Comparison of ENCODE assay signal across 27 cellular contexts in the genomic region with DNA sequence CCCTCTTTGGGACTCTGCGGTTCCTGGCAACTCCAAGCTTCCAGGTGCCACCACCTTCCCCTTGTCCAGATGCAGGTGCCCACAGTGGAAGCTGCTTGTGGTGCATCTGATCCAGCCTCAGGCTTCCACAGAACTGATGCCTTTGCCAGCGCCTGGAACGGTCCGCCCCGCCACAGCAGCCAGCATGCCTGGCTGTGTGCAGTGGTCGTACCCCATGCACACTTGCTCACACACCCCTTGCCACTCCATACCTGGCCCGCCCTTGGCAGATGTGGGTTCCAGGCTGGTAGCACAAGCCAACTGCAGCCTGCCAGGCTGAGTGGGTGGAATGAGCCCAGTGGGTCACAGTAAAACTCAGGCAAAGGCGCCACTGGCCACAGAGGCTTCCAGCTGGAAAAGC.
"Had no signal": no experiment of that assay in that cellular context is flagged by ENCODE, and none has a peak within 500 bp of the region (broad histone marks: within the 10 kb centered on the region; RNA-seq: fewer than 3 reads in every experiment).

No MANE protein-coding gene starts in this region.

- H3K4me3 ChIP-seq: neural progenitor cell, ovary, prostate gland, right atrium auricular region, right lobe of liver, sigmoid colon, stomach, thoracic aorta, thyroid gland, tibial nerve, upper lobe of right lung, uterus had no signal

- H3K27me3 Mint-ChIP-seq: naive thymus-derived CD4-positive, alpha-beta T cell; stimulated activated naive B cell treated with anti-CD40 and anti-IgM and Interleukin-4, amounts not matched to agents 10 μg/mL and 1 μg/mL and 100 μg/mL, for 72 hours; stimulated activated naive CD8-positive, alpha-beta T cell treated with anti-CD3 and anti-CD28 coated beads, Interleukin-15, Interleukin-2, amounts not matched to agents 100 ng/mL and 50 ng/mL, for 24 hours had no signal

- H3K4me3 Mint-ChIP-seq: naive thymus-derived CD4-positive, alpha-beta T cell; natural killer cell; nephron; neural progenitor cell; stimulated activated effector memory CD8-positive, alpha-beta T cell treated with anti-CD3 and anti-CD28 coated beads, Interleukin-12 subunit alpha, Interleukin-12 subunit beta, amount 100 ng/mL, for 72 hours; stimulated activated naive B cell treated with anti-CD40 and anti-IgM and Interleukin-4, amounts not matched to agents 10 μg/mL and 1 μg/mL and 100 μg/mL, for 72 hours; stimulated activated naive CD8-positive, alpha-beta T cell treated with anti-CD3 and anti-CD28 coated beads, Interleukin-15, Interleukin-2, amounts not matched to agents 100 ng/mL and 50 ng/mL, for 24 hours had no signal

- H3K27me3 ChIP-seq: neural progenitor cell, ovary, right atrium auricular region, right lobe of liver, sigmoid colon, thyroid gland, tibial nerve, upper lobe of right lung had no signal

- H3K36me3 Mint-ChIP-seq: naive thymus-derived CD4-positive, alpha-beta T cell; natural killer cell; neural progenitor cell; stimulated activated effector memory CD8-positive, alpha-beta T cell treated with anti-CD3 and anti-CD28 coated beads, Interleukin-12 subunit alpha, Interleukin-12 subunit beta, amount 100 ng/mL, for 72 hours; stimulated activated naive B cell treated with anti-CD40 and anti-IgM and Interleukin-4, amounts not matched to agents 10 μg/mL and 1 μg/mL and 100 μg/mL, for 72 hours had no signal

- H3K9me3 ChIP-seq: ovary, prostate gland, right atrium auricular region, right lobe of liver, sigmoid colon, thoracic aorta, thyroid gland, tibial nerve, upper lobe of right lung, uterus had no signal

- H3K27ac Mint-ChIP-seq: naive thymus-derived CD4-positive, alpha-beta T cell; natural killer cell; nephron; neural progenitor cell; stimulated activated effector memory CD8-positive, alpha-beta T cell treated with anti-CD3 and anti-CD28 coated beads, Interleukin-12 subunit alpha, Interleukin-12 subunit beta, amount 100 ng/mL, for 72 hours; stimulated activated naive B cell treated with anti-CD40 and anti-IgM and Interleukin-4, amounts not matched to agents 10 μg/mL and 1 μg/mL and 100 μg/mL, for 72 hours; stimulated activated naive CD8-positive, alpha-beta T cell treated with anti-CD3 and anti-CD28 coated beads, Interleukin-15, Interleukin-2, amounts not matched to agents 100 ng/mL and 50 ng/mL, for 24 hours had no signal

- H3K36me3 ChIP-seq: neural progenitor cell, ovary, prostate gland, right atrium auricular region, right lobe of liver, sigmoid colon, stomach, thoracic aorta, thyroid gland, tibial nerve, upper lobe of right lung, uterus had no signal

- H3K9me3 Mint-ChIP-seq: neural progenitor cell; stimulated activated naive CD8-positive, alpha-beta T cell treated with anti-CD3 and anti-CD28 coated beads, Interleukin-15, Interleukin-2, amounts not matched to agents 100 ng/mL and 50 ng/mL, for 24 hours had no signal

- ATAC-seq: naive thymus-derived CD4-positive, alpha-beta T cell; natural killer cell; right lobe of liver; stimulated activated effector memory CD8-positive, alpha-beta T cell treated with anti-CD3 and anti-CD28 coated beads, Interleukin-12 subunit alpha, Interleukin-12 subunit beta, amount 100 ng/mL, for 72 hours; stimulated activated naive B cell treated with anti-CD40 and anti-IgM and Interleukin-4, amounts not matched to agents 10 μg/mL and 1 μg/mL and 100 μg/mL, for 72 hours; upper lobe of right lung had no signal

- H3K4me1 Mint-ChIP-seq: naive thymus-derived CD4-positive, alpha-beta T cell; natural killer cell; nephron; neural progenitor cell; stimulated activated effector memory CD8-positive, alpha-beta T cell treated with anti-CD3 and anti-CD28 coated beads, Interleukin-12 subunit alpha, Interleukin-12 subunit beta, amount 100 ng/mL, for 72 hours; stimulated activated naive B cell treated with anti-CD40 and anti-IgM and Interleukin-4, amounts not matched to agents 10 μg/mL and 1 μg/mL and 100 μg/mL, for 72 hours had no signal

- DNase-seq: naive thymus-derived CD4-positive, alpha-beta T cell; natural killer cell; occipital lobe; ovary; retina; sigmoid colon; small intestine; stimulated activated CD4-positive, alpha-beta T cell treated with anti-CD3 and anti-CD28 coated beads, Interleukin-15, amount 100 ng/mL, for 24 hours; stimulated activated CD4-positive, alpha-beta T cell treated with anti-CD3 and anti-CD28 coated beads, Interleukin-2, amount 100 ng/mL, for 24 hours; stimulated activated CD4-positive, alpha-beta T cell treated with anti-CD3 and anti-CD28 coated beads, Interleukin-2, amount 100 ng/mL, for 48 hours; stimulated activated CD4-positive, alpha-beta T cell treated with anti-CD3 and anti-CD28 coated beads, Interleukin-4, amount 100 ng/mL, for 24 hours; stimulated activated naive B cell treated with anti-CD40 and anti-IgM and Interleukin-4, amounts not matched to agents 10 μg/mL and 1 μg/mL and 100 μg/mL, for 72 hours; stimulated activated naive CD4-positive, alpha-beta T cell treated with Interleukin-2 at 50 U/mL for 16 hours; stomach; thyroid gland; trophoblast cell; upper lobe of right lung; uterus had no signal
